In genomic region chr3:8253201-8253600, GRCh38 we compare ENCODE assay signal across 30 cellular contexts.
DNase-seq lines count a peak whose midpoint lies in the region; FAIRE-seq and TF ChIP-seq lines count a peak whose summit lies in the region.
"Had no signal": no experiment of that assay in that cellular context is flagged by ENCODE, and none has a peak within 500 bp of the region (broad histone marks: within the 10 kb centered on the region; RNA-seq: fewer than 3 reads in every experiment).

No MANE protein-coding gene starts in this region.

- DNase-seq in D721Med (ENCODE audit: insufficient read length, low spot score) (no peak), foreskin melanocyte (peak; percentile 80), osteoblast (ENCODE audit: insufficient read length, low spot score, missing footprints) (peak; percentile 14), mesothelial cell of epicardium (ENCODE audit: low spot score in 2 of 2, unreplicated experiment in 2 of 2) (no peak)
- no peak for DNase-seq in activated naive CD4-positive, alpha-beta T cell treated with anti-CD3 and anti-CD28 coated beads, Interleukin-2, amount 50 U/mL, for 16 hours
- DNase-seq in effector memory CD4-positive, alpha-beta T cell = no peak
- no peak for DNase-seq in activated CD8-positive, alpha-beta memory T cell treated with anti-CD3 and anti-CD28 coated beads, Interleukin-2, amount 50 U/mL, for 4 hours
- DNase-seq: 8988T; ACHN; BE2C; C1 segment of cervical spinal cord; Caco-2; Calu3; CD4-positive, alpha-beta memory T cell; CD4-positive, CD25-positive, alpha-beta regulatory T cell; CD8-positive, alpha-beta memory T cell; DMS 273 treated with DMSO at 0.1 percent for 48 hours; DMS153; DMS53; DMS79; DND-41; EL; GDM1 had no signal

- H3K4me3 Mint-ChIP-seq in mesothelial cell of epicardium = no peak overlapping the region
- H3K4me3 Mint-ChIP-seq: CD14-positive monocyte; CD4-positive, alpha-beta memory T cell; CD4-positive, CD25-positive, alpha-beta regulatory T cell; CD8-positive, alpha-beta memory T cell had no signal

- H3K9me3 ChIP-seq in osteoblast (ENCODE audit: low read depth, low read length) = no peaks in the 10 kb centered on the region
- no peaks in the 10 kb centered on the region for H3K9me3 ChIP-seq in effector memory CD4-positive, alpha-beta T cell (ENCODE audit: control insufficient read depth, low read length)
- H3K9me3 ChIP-seq: BE2C, Caco-2 had no signal

- H3K4me1 ChIP-seq in osteoblast (ENCODE audit: insufficient read depth, low read length) = no peaks in the 10 kb centered on the region
- no peaks in the 10 kb centered on the region for H3K4me1 ChIP-seq in effector memory CD4-positive, alpha-beta T cell (ENCODE audit: control insufficient read depth, insufficient read depth, low read length, poor library complexity, severe bottlenecking)
- H3K4me1 ChIP-seq: BE2C, BLaER1, Caco-2 had no signal

- no peaks in the 10 kb centered on the region for H3K36me3 Mint-ChIP-seq in mesothelial cell of epicardium
- H3K36me3 Mint-ChIP-seq: CD14-positive monocyte; CD4-positive, alpha-beta memory T cell; CD4-positive, CD25-positive, alpha-beta regulatory T cell; CD8-positive, alpha-beta memory T cell had no signal

- H3K9me3 Mint-ChIP-seq in mesothelial cell of epicardium = peaks cover 10% of the 10 kb centered on the region
- H3K9me3 Mint-ChIP-seq: CD8-positive, alpha-beta memory T cell had no signal

- no peaks in the 10 kb centered on the region for H3K36me3 ChIP-seq in osteoblast (ENCODE audit: insufficient read depth, low read length)
- no peaks in the 10 kb centered on the region for H3K36me3 ChIP-seq in effector memory CD4-positive, alpha-beta T cell (ENCODE audit: control insufficient read depth, insufficient read depth, low read length)
- H3K36me3 ChIP-seq: BE2C, BLaER1 had no signal

- H3K27me3 Mint-ChIP-seq in mesothelial cell of epicardium (ENCODE audit: low read depth) = peaks cover 4% of the 10 kb centered on the region
- H3K27me3 Mint-ChIP-seq: CD4-positive, CD25-positive, alpha-beta regulatory T cell had no signal

- TF ChIP-seq CTCF in D721Med (IDR thresholded peaks at IDR 0.05; ENCODE audit: insufficient read depth, missing control alignments) = no peak
- no peak for TF ChIP-seq CTCF in osteoblast (IDR thresholded peaks at IDR 0.05; ENCODE audit: extremely low read depth, low read depth, low read length)
- no peak for TF ChIP-seq CTCF in mesothelial cell of epicardium (IDR thresholded peaks at IDR 0.05; ENCODE audit: unreplicated experiment)

- H2AFZ ChIP-seq in osteoblast (ENCODE audit: low read length) = no peak overlapping the region

- H3K4me2 ChIP-seq in osteoblast (ENCODE audit: insufficient read depth, low read length) = no peak overlapping the region
- H3K4me2 ChIP-seq: BLaER1 had no signal

- H4K20me1 ChIP-seq in osteoblast (ENCODE audit: insufficient read depth, low read length) = no peaks in the 10 kb centered on the region
- H4K20me1 ChIP-seq: BLaER1 had no signal

- H3K27me3 ChIP-seq in osteoblast (ENCODE audit: insufficient read depth, low read length) = no peaks in the 10 kb centered on the region
- H3K27me3 ChIP-seq in effector memory CD4-positive, alpha-beta T cell (replicated peaks; ENCODE audit: control insufficient read depth, insufficient read depth, low read length, poor library complexity, severe bottlenecking) = no peaks in the 10 kb centered on the region
- H3K27me3 ChIP-seq: BE2C, BLaER1 had no signal

- peaks cover 12% of the 10 kb centered on the region for H3K4me1 Mint-ChIP-seq in mesothelial cell of epicardium
- H3K4me1 Mint-ChIP-seq: CD14-positive monocyte; CD4-positive, CD25-positive, alpha-beta regulatory T cell; CD8-positive, alpha-beta memory T cell had no signal

- no peak overlapping the region for H3K27ac Mint-ChIP-seq in mesothelial cell of epicardium
- H3K27ac Mint-ChIP-seq: CD14-positive monocyte; CD4-positive, alpha-beta memory T cell; CD4-positive, CD25-positive, alpha-beta regulatory T cell; CD8-positive, alpha-beta memory T cell had no signal

- no peak overlapping the region for H3K4me3 ChIP-seq in osteoblast (ENCODE audit: insufficient read depth, low read length)
- H3K4me3 ChIP-seq in effector memory CD4-positive, alpha-beta T cell (ENCODE audit: insufficient read depth, low read depth, low read length, poor library complexity, severe bottlenecking) = no peak overlapping the region
- H3K4me3 ChIP-seq: BLaER1, GM12878 had no signal

- H3K27ac ChIP-seq in osteoblast (ENCODE audit: low read depth, low read length) = no peak overlapping the region
- H3K27ac ChIP-seq in effector memory CD4-positive, alpha-beta T cell (ENCODE audit: insufficient read depth, low read length, poor library complexity, severe bottlenecking) = no peak overlapping the region
- H3K27ac ChIP-seq: BLaER1 had no signal

- H3K79me2 ChIP-seq in osteoblast (ENCODE audit: insufficient read depth, low read length) = no peaks in the 10 kb centered on the region

- FAIRE-seq in D721Med (lab: Jason Lieb, UNC) = peak; percentile 46
- FAIRE-seq: A204.1, GM12878, GM12892, GM18507, GM19239 had no signal

Comparison
In these comparisons a context has a peak if more than half of its experiments do, and no peak if none do; other contexts are left out.
1. DNase-seq: peak in foreskin melanocyte (single experiment) and osteoblast (single experiment); none in D721Med (single experiment), mesothelial cell of epicardium (0 of 2), activated naive CD4-positive, alpha-beta T cell treated with anti-CD3 and anti-CD28 coated beads, Interleukin-2, amount 50 U/mL, for 16 hours (single experiment), effector memory CD4-positive, alpha-beta T cell (0 of 3) and activated CD8-positive, alpha-beta memory T cell treated with anti-CD3 and anti-CD28 coated beads, Interleukin-2, amount 50 U/mL, for 4 hours (single experiment).